Comparison of ENCODE assay signal across 8 cellular contexts in genomic region chr19:45469132-45469834, GRCh38.
DNase-seq lines count a peak whose midpoint lies in the region; TF ChIP-seq lines count a peak whose summit lies in the region.

No MANE protein-coding gene starts in this region.

- no peaks in the 10 kb centered on the region for H3K36me3 ChIP-seq in HAP-1 (replicated peaks)
- H3K36me3 ChIP-seq in MM.1S (replicated peaks; ENCODE audit: insufficient read depth, low read length): no peaks in the 10 kb centered on the region
- H3K36me3 ChIP-seq in neuron (ENCODE audit: insufficient read depth, low read length): no peaks in the 10 kb centered on the region

- no peaks in the 10 kb centered on the region for H3K9me2 ChIP-seq in MM.1S (replicated peaks; ENCODE audit: insufficient read depth, low read length)

- DNase-seq in ELF-1 (ENCODE audit: low read depth, low spot score) (peak; percentile 95), HAP-1 (ENCODE audit: low spot score in 2 of 2) (peak; percentile 93 to 95), MM.1S (peak; percentile 96), SIG-M5 (lab: John Stamatoyannopoulos, UW) (peak; percentile 70), foreskin fibroblast (peak; percentile 96 to 99), stromal cell of bone marrow (ENCODE audit: low read depth) (peak; percentile 88)
- peak; percentile 83 for DNase-seq in activated gamma-delta T cell treated with anti-CD3 and anti-CD28 coated beads, Interleukin-2, amount 50 U/mL, for 16 hours (ENCODE audit: low read depth)

- H3K79me2 ChIP-seq in MM.1S (ENCODE audit: low read length): no peaks in the 10 kb centered on the region

- peak overlapping the region; percentile 82 for H3K27ac ChIP-seq in MM.1S (ENCODE audit: low read length)

- H3K4me1 ChIP-seq in HAP-1 (peaks cover 12% of the 10 kb centered on the region; the same call in 1 of the 2 replicates), MM.1S (ENCODE audit: low read length) (no peaks in the 10 kb centered on the region), neuron (ENCODE audit: insufficient read depth, low read length) (peaks cover 22% of the 10 kb centered on the region)

- H3K9ac ChIP-seq in MM.1S (ENCODE audit: low read length): peak overlapping the region; percentile 90

- in situ Hi-C loops in HAP-1 (cut with MboI; ENCODE audit: low sequenced_read_pairs): no loop called here

- H3K27me3 ChIP-seq in HAP-1 (ENCODE audit: low read depth): no peaks in the 10 kb centered on the region
- H3K27me3 ChIP-seq in MM.1S (replicated peaks; ENCODE audit: insufficient read depth, low read length): peaks cover 6% of the 10 kb centered on the region
- no peaks in the 10 kb centered on the region for H3K27me3 ChIP-seq in neuron (ENCODE audit: insufficient read depth, low read length)

- peak overlapping the region; percentile 45 for H2AFZ ChIP-seq in MM.1S (ENCODE audit: low read length)
- peak overlapping the region; percentile 87 for H2AFZ ChIP-seq in neuron (ENCODE audit: low read depth, low read length)

- H3K4me2 ChIP-seq in MM.1S (ENCODE audit: low read depth, low read length): peak overlapping the region; percentile 90

- H3F3A ChIP-seq in MM.1S (ENCODE audit: insufficient read depth, low read length): peaks cover 14% of the 10 kb centered on the region; the same call in 1 of the 2 replicates

- H3K4me3 ChIP-seq in HAP-1: peak overlapping the region; percentile 77
- peak overlapping the region; percentile 83 for H3K4me3 ChIP-seq in MM.1S (ENCODE audit: low read length)
- peak overlapping the region; percentile 65 to 67 for H3K4me3 ChIP-seq in foreskin fibroblast (ENCODE audit: low read depth in 1 of 2, low read length in 2 of 2)
- H3K4me3 ChIP-seq in neuron (ENCODE audit: low read length): peak overlapping the region; percentile 72

- no peaks in the 10 kb centered on the region; the same call in 1 of the 2 replicates for H3K9me3 ChIP-seq in HAP-1
- H3K9me3 ChIP-seq in MM.1S (replicated peaks; ENCODE audit: insufficient read depth, low read length): no peaks in the 10 kb centered on the region
- H3K9me3 ChIP-seq in neuron (ENCODE audit: low read length): no peaks in the 10 kb centered on the region

- H4K20me1 ChIP-seq in MM.1S (ENCODE audit: insufficient read depth, low read length): no peaks in the 10 kb centered on the region

- TF ChIP-seq CTCF in MM.1S (IDR thresholded peaks at IDR 0.05; ENCODE audit: low read length) (peak; percentile 12; the same call in 1 of the 2 replicates), foreskin fibroblast (IDR thresholded peaks at IDR 0.05; ENCODE audit: low read depth, low read length) (no peak)

Comparison
In these comparisons a context has a peak if more than half of its experiments do, and no peak if none do; other contexts are left out.
1. Peak in every context shown above with its lines: DNase-seq, H3K4me3 ChIP-seq and H3K27ac ChIP-seq.